ENCODE assay signal across 39 cellular contexts in the genomic region with DNA sequence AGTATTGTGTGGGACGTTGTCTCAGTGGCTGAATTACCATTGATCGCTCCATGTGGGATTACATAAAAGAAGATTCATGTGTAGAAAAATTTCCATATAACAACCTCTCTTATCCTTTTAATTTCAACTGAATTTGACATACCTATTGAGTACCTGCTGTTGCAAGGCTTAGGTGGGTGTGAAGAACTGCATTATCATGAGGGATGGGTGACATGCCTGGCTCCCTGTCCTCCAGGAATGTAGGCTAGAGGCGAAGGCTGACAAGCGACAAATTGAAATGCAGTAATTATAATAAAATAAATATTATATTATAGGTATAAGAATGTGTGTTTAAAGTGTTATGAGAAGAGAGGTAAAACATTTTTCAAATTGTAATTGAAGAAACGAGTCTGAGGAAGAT. TPM values are rescaled to one million over a fixed set of nuclear protein-coding genes. Genes with fewer than 3 reads are reported as not detected.
"Had no signal": no experiment of that assay in that cellular context is flagged by ENCODE, and none has a peak within 500 bp of the region (broad histone marks: within the 10 kb centered on the region; RNA-seq: fewer than 3 reads in every experiment).

No MANE protein-coding gene starts in this region.

- H3K9me3 Mint-ChIP-seq: activated naive CD4-positive, alpha-beta T cell treated with anti-CD3 and anti-CD28 coated beads for 36 hours; activated naive CD4-positive, alpha-beta T cell treated with anti-CD3 and anti-CD28 coated beads, Interleukin-2, amount 10 ng/mL, durations not matched to agents 7 days and 5 days; activated naive CD4-positive, alpha-beta T cell treated with anti-CD3 and anti-CD28 coated beads, Interleukin-2, amount 50 U/mL, for 24 hours; activated naive CD4-positive, alpha-beta T cell treated with anti-CD3 and anti-CD28 coated beads, Interleukin-2, amount 50 U/mL, for 72 hours; activated naive CD8-positive, alpha-beta T cell treated with anti-CD3 and anti-CD28 coated beads for 36 hours; activated naive CD8-positive, alpha-beta T cell treated with anti-CD3 and anti-CD28 coated beads, Interleukin-2, amount 10 ng/mL, durations not matched to agents 7 days and 5 days; activated naive CD8-positive, alpha-beta T cell treated with anti-CD3 and anti-CD28 coated beads, Interleukin-2, amount 50 U/mL, for 24 hours; activated T-cell treated with anti-CD3 and anti-CD28 coated beads, Interleukin-2, amount 50 U/mL, for 24 hours; activated T-cell treated with anti-CD3 and anti-CD28 coated beads, Interleukin-2, amount 50 U/mL, for 4 hours; activated T-cell treated with anti-CD3 and anti-CD28 coated beads, Interleukin-2, amount 50 U/mL, for 72 hours; activated T-helper 1 cell treated with anti-CD3 and anti-CD28 coated beads, Interleukin-12 subunit alpha, Interleukin-12 subunit beta, Interleukin-2, Interleukin-4 antibody, amounts not matched to agents 30 ng/mL and 10 ng/mL and 1 ng/mL, durations not matched to agents 14 hours and 24 hours and 36 hours; activated T-helper 17 cell treated with anti-CD3 and anti-CD28 coated beads, Interleukin-2, amount 50 U/mL, for 72 hours; activated T-helper 2 cell treated with anti-CD3 and anti-CD28 coated beads, Interferon-gamma antibody, Interleukin-2, Interleukin-4, amounts not matched to agents 10 μg/mL and 5 μg/mL and 100 μg/mL, durations not matched to agents 14 hours and 24 hours and 36 hours; brain; central memory CD8-positive, alpha-beta T cell had no signal

- H3K27ac ChIP-seq: adrenal gland, ascending aorta, body of pancreas, brain microvascular endothelial cell, breast epithelium, cardiac muscle cell had no signal

- DNase-seq: activated effector memory CD4-positive, alpha-beta T cell treated with anti-CD3 and anti-CD28 coated beads, Interleukin-2, amount 50 U/mL, for 16 hours; activated effector memory CD4-positive, alpha-beta T cell treated with Interleukin-2 at 50 U/mL for 16 hours; activated gamma-delta T cell; activated gamma-delta T cell treated with Interleukin-2 at 50 U/mL for 16 hours; activated naive CD4-positive, alpha-beta T cell; activated naive CD4-positive, alpha-beta T cell treated with anti-CD3 and anti-CD28 coated beads for 36 hours; activated naive CD4-positive, alpha-beta T cell treated with anti-CD3 and anti-CD28 coated beads, Interleukin-2, amount 10 ng/mL, durations not matched to agents 7 days and 5 days; activated naive CD4-positive, alpha-beta T cell treated with anti-CD3 and anti-CD28 coated beads, Interleukin-2, amount 50 U/mL, for 16 hours; activated naive CD4-positive, alpha-beta T cell treated with Interleukin-2 at 50 U/mL for 16 hours; activated naive CD8-positive, alpha-beta T cell treated with anti-CD3 and anti-CD28 coated beads for 36 hours; activated naive CD8-positive, alpha-beta T cell treated with anti-CD3 and anti-CD28 coated beads, Interleukin-2, amount 10 ng/mL, durations not matched to agents 7 days and 5 days; activated naive CD8-positive, alpha-beta T cell treated with anti-CD3 and anti-CD28 coated beads, Interleukin-2, amount 50 U/mL, for 24 hours; activated T-cell treated with anti-CD3 and anti-CD28 coated beads for 4 hours; activated T-cell treated with anti-CD3 and anti-CD28 coated beads, Interleukin-2, amount 50 U/mL, for 1 hour; activated T-cell treated with anti-CD3 and anti-CD28 coated beads, Interleukin-2, amount 50 U/mL, for 24 hours; activated T-cell treated with anti-CD3 and anti-CD28 coated beads, Interleukin-2, amount 50 U/mL, for 4 hours; activated T-cell treated with anti-CD3 and anti-CD28 coated beads, Interleukin-2, amount 50 U/mL, for 48 hours; activated T-cell treated with anti-CD3 and anti-CD28 coated beads, Interleukin-2, amount 50 U/mL, for 72 hours; adrenal gland; amniotic stem cell; amygdala; anterior cingulate cortex; aorta; body of pancreas; brain microvascular endothelial cell; central memory CD4-positive, alpha-beta T cell; cerebellar nuclear complex had no signal

- H3K27ac Mint-ChIP-seq: activated naive CD4-positive, alpha-beta T cell treated with anti-CD3 and anti-CD28 coated beads for 36 hours; activated naive CD4-positive, alpha-beta T cell treated with anti-CD3 and anti-CD28 coated beads, Interleukin-2, amount 10 ng/mL, durations not matched to agents 7 days and 5 days; activated naive CD4-positive, alpha-beta T cell treated with anti-CD3 and anti-CD28 coated beads, Interleukin-2, amount 50 U/mL, for 24 hours; activated naive CD4-positive, alpha-beta T cell treated with anti-CD3 and anti-CD28 coated beads, Interleukin-2, amount 50 U/mL, for 72 hours; activated naive CD8-positive, alpha-beta T cell; activated naive CD8-positive, alpha-beta T cell treated with anti-CD3 and anti-CD28 coated beads for 36 hours; activated naive CD8-positive, alpha-beta T cell treated with anti-CD3 and anti-CD28 coated beads, Interleukin-2, amount 10 ng/mL, durations not matched to agents 7 days and 5 days; activated naive CD8-positive, alpha-beta T cell treated with anti-CD3 and anti-CD28 coated beads, Interleukin-2, amount 50 U/mL, for 24 hours; activated T-cell treated with anti-CD3 and anti-CD28 coated beads, Interleukin-2, amount 50 U/mL, for 24 hours; activated T-cell treated with anti-CD3 and anti-CD28 coated beads, Interleukin-2, amount 50 U/mL, for 72 hours; activated T-helper 1 cell treated with anti-CD3 and anti-CD28 coated beads, Interleukin-12 subunit alpha, Interleukin-12 subunit beta, Interleukin-2, Interleukin-4 antibody, amounts not matched to agents 30 ng/mL and 10 ng/mL and 1 ng/mL, durations not matched to agents 14 hours and 24 hours and 36 hours; activated T-helper 17 cell treated with anti-CD3 and anti-CD28 coated beads, Interleukin-2, amount 50 U/mL, for 72 hours; activated T-helper 2 cell treated with anti-CD3 and anti-CD28 coated beads, Interferon-gamma antibody, Interleukin-2, Interleukin-4, amounts not matched to agents 10 μg/mL and 5 μg/mL and 100 μg/mL, durations not matched to agents 14 hours and 24 hours and 36 hours; brain had no signal

- H3K4me1 Mint-ChIP-seq: activated T-helper 17 cell treated with anti-CD3 and anti-CD28 coated beads, Interleukin-2, amount 50 U/mL, for 72 hours; central memory CD8-positive, alpha-beta T cell had no signal

- H3K4me3 ChIP-seq: adrenal gland, ascending aorta, body of pancreas, breast epithelium, cardiac muscle cell had no signal

- H3K4me3 Mint-ChIP-seq: activated naive CD4-positive, alpha-beta T cell treated with anti-CD3 and anti-CD28 coated beads for 36 hours; activated naive CD4-positive, alpha-beta T cell treated with anti-CD3 and anti-CD28 coated beads, Interleukin-2, amount 10 ng/mL, durations not matched to agents 7 days and 5 days; activated naive CD4-positive, alpha-beta T cell treated with anti-CD3 and anti-CD28 coated beads, Interleukin-2, amount 50 U/mL, for 24 hours; activated naive CD8-positive, alpha-beta T cell; activated naive CD8-positive, alpha-beta T cell treated with anti-CD3 and anti-CD28 coated beads for 36 hours; activated naive CD8-positive, alpha-beta T cell treated with anti-CD3 and anti-CD28 coated beads, Interleukin-2, amount 10 ng/mL, durations not matched to agents 7 days and 5 days; activated naive CD8-positive, alpha-beta T cell treated with anti-CD3 and anti-CD28 coated beads, Interleukin-2, amount 50 U/mL, for 24 hours; activated T-cell treated with anti-CD3 and anti-CD28 coated beads, Interleukin-2, amount 50 U/mL, for 24 hours; activated T-cell treated with anti-CD3 and anti-CD28 coated beads, Interleukin-2, amount 50 U/mL, for 4 hours; activated T-cell treated with anti-CD3 and anti-CD28 coated beads, Interleukin-2, amount 50 U/mL, for 72 hours; activated T-helper 1 cell treated with anti-CD3 and anti-CD28 coated beads, Interleukin-12 subunit alpha, Interleukin-12 subunit beta, Interleukin-2, Interleukin-4 antibody, amounts not matched to agents 30 ng/mL and 10 ng/mL and 1 ng/mL, durations not matched to agents 14 hours and 24 hours and 36 hours; activated T-helper 17 cell treated with anti-CD3 and anti-CD28 coated beads, Interleukin-2, amount 50 U/mL, for 72 hours; brain; central memory CD8-positive, alpha-beta T cell had no signal

- H3K36me3 Mint-ChIP-seq: activated naive CD4-positive, alpha-beta T cell treated with anti-CD3 and anti-CD28 coated beads, Interleukin-2, amount 10 ng/mL, durations not matched to agents 7 days and 5 days; activated naive CD4-positive, alpha-beta T cell treated with anti-CD3 and anti-CD28 coated beads, Interleukin-2, amount 50 U/mL, for 24 hours; activated naive CD4-positive, alpha-beta T cell treated with anti-CD3 and anti-CD28 coated beads, Interleukin-2, amount 50 U/mL, for 72 hours; activated naive CD8-positive, alpha-beta T cell; activated naive CD8-positive, alpha-beta T cell treated with anti-CD3 and anti-CD28 coated beads for 36 hours; activated naive CD8-positive, alpha-beta T cell treated with anti-CD3 and anti-CD28 coated beads, Interleukin-2, amount 10 ng/mL, durations not matched to agents 7 days and 5 days; brain had no signal

RNA-seq across cellular contexts. Expression of a gene that starts 52.7 kb away (rescaled TPM):
- total RNA-seq: astrocyte, cardiac muscle cell had no signal
